In the genomic region with DNA sequence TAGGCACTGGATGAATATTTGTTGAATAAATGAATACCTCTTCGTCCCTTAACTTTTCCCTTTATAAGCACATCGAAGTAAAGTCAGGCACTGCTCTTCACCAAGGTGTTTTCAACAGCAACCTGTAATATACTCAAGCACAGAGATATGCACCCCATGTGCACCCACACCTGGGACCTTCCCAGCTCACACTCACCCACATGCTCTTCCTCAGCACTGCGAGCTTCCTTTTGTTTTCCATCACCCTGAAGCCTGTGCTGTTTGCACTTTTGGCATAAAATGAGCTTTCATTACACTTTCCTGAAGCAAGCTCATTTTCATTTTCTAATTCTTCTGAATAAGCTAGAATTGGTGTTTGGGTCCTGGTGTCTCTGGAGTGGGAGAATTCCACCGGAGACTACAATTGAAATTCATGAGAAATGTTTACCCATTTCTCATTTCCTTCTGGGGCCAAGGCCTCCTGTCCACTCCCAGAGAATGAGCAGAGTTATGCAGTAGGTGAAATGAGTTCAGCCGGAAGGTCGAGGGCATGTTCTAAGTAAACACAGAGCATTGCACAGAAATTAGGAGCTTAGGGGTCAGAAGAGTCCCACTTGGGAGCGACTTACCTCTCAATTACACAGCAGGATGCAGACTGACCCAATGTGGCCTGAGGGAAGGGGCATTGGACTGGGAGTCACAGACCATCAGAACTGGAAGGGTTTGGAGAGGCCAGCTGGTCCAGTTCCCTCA, we compare ENCODE assay signal across 1 cellular context.
TF ChIP-seq lines count a peak whose summit lies in the region.

No MANE protein-coding gene starts in this region.

TF ChIP-seq in HepG2, 621 proteins besides CTCF, POLR2A, EP300 and RAD21 (continued from another document and continues in another):
- TF ChIP-seq, protein P1, sequence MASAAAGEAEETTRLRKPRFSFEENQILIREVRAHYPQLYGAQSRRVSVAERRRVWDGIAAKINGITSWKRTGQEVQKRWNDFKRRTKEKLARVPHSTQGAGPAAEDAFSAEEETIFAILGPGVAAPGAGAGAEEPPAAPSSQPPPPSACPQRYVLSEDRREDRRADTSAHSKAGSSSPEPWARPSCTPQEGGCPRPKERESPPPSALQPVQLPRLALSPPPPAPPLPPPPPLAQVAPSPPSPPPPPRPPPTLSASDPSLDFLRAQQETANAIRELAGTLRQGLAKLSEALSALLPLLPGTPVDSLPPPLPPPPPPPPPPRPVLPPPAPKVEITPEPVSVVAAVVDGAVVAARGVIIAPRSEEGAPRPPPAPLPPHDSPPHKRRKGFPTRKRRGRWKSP (CRISPR knock-in tag; IDR thresholded peaks at IDR 0.05): 0 out of 2 replicates have a peak, but pooled peaks have one; percentile 38
- TF ChIP-seq ZNF530 (CRISPR knock-in tag; IDR thresholded peaks at IDR 0.05; ENCODE audit: low read depth) (no peak), TMF1 (CRISPR knock-in tag; IDR thresholded peaks at IDR 0.05; ENCODE audit: low read depth) (no peak), ZNF446 (CRISPR knock-in tag; IDR thresholded peaks at IDR 0.05) (no peak), ETV5 (CRISPR knock-in tag; IDR thresholded peaks at IDR 0.05; ENCODE audit: borderline replicate concordance) (peak; percentile 99), ZBTB7B (CRISPR knock-in tag; IDR thresholded peaks at IDR 0.05) (peak; percentile 91), ZC3H4 (CRISPR knock-in tag; IDR thresholded peaks at IDR 0.05; ENCODE audit: borderline replicate concordance) (no peak), ZNF614 (CRISPR knock-in tag; IDR thresholded peaks at IDR 0.05; ENCODE audit: borderline replicate concordance) (peak; percentile 87; the same call in 1 of the 2 replicates), HNF4A (CRISPR knock-in tag; IDR thresholded peaks at IDR 0.05) (peak; percentile 90), BRCA1 (CRISPR knock-in tag; IDR thresholded peaks at IDR 0.05) (0 out of 2 replicates have a peak, but pooled peaks have one; percentile 8), KAT2B (IDR thresholded peaks at IDR 0.05; ENCODE audit: borderline replicate concordance, low read depth, low read length) (no peak), ZNF432 (CRISPR knock-in tag; IDR thresholded peaks at IDR 0.05; ENCODE audit: borderline replicate concordance) (no peak), ZNF660 (CRISPR knock-in tag; IDR thresholded peaks at IDR 0.05; ENCODE audit: borderline replicate concordance, low read depth) (no peak), ZSCAN22 (CRISPR knock-in tag; IDR thresholded peaks at IDR 0.05) (no peak), HDAC1 (CRISPR knock-in tag; IDR thresholded peaks at IDR 0.05) (peak; percentile 86), GPN1 (CRISPR knock-in tag; IDR thresholded peaks at IDR 0.05; ENCODE audit: borderline replicate concordance) (no peak), SPEN (CRISPR knock-in tag; IDR thresholded peaks at IDR 0.05; ENCODE audit: low read depth) (peak; percentile 57; the same call in 1 of the 2 replicates), ZNF20 (CRISPR knock-in tag; IDR thresholded peaks at IDR 0.05) (no peak), ZNF703 (CRISPR knock-in tag; IDR thresholded peaks at IDR 0.05; ENCODE audit: borderline replicate concordance) (no peak), ZNF224 (CRISPR knock-in tag; IDR thresholded peaks at IDR 0.05) (no peak), ZNF776 (CRISPR knock-in tag; IDR thresholded peaks at IDR 0.05) (no peak), STAG1 (CRISPR knock-in tag; IDR thresholded peaks at IDR 0.05) (no peak), SCMH1 (CRISPR knock-in tag; IDR thresholded peaks at IDR 0.05; ENCODE audit: borderline replicate concordance) (no peak), MBNL3 (CRISPR knock-in tag; conservative IDR thresholded peaks at IDR 0.05) (no peak), FOXC1 (CRISPR knock-in tag; IDR thresholded peaks at IDR 0.05; ENCODE audit: borderline replicate concordance) (peak; percentile 62; the same call in 1 of the 2 replicates), ZNF12 (CRISPR knock-in tag; IDR thresholded peaks at IDR 0.05) (no peak), MXD3 (CRISPR knock-in tag; IDR thresholded peaks at IDR 0.05) (no peak), ATF3 (CRISPR knock-in tag; IDR thresholded peaks at IDR 0.05) (0 out of 2 replicates have a peak, but pooled peaks have one; percentile 55), ATF4 (CRISPR knock-in tag; IDR thresholded peaks at IDR 0.05) (peak in 1 of 2 experiments; percentile 84; a peak in 2 of 4 replicates), ZNF234 (CRISPR knock-in tag; conservative IDR thresholded peaks at IDR 0.05) (no peak), ZFX (CRISPR knock-in tag; IDR thresholded peaks at IDR 0.05; ENCODE audit: low read depth) (peak; percentile 61; the same call in 1 of the 2 replicates), FOSL2 (CRISPR knock-in tag; IDR thresholded peaks at IDR 0.05) (peak; percentile 73), FOXK2 (IDR thresholded peaks at IDR 0.05) (no peak), GABPA (IDR thresholded peaks at IDR 0.05; ENCODE audit: low read depth, low read length) (no peak), GABPA (CRISPR knock-in tag; IDR thresholded peaks at IDR 0.05; ENCODE audit: low read depth) (peak; percentile 76), NAIF1 (CRISPR knock-in tag; IDR thresholded peaks at IDR 0.05; ENCODE audit: borderline replicate concordance) (no peak), ZBTB34 (CRISPR knock-in tag; IDR thresholded peaks at IDR 0.05) (no peak), ZNF513 (CRISPR knock-in tag; conservative IDR thresholded peaks at IDR 0.05) (no peak), GATAD1 (CRISPR knock-in tag; IDR thresholded peaks at IDR 0.05) (peak; percentile 48), KMT2A (CRISPR knock-in tag; IDR thresholded peaks at IDR 0.05) (peak; percentile 42; the same call in 1 of the 2 replicates), HNF4G (IDR thresholded peaks at IDR 0.05; ENCODE audit: borderline replicate concordance, low read depth, low read length) (peak; percentile 44; the same call in 1 of the 2 replicates), HNF4G (CRISPR knock-in tag; IDR thresholded peaks at IDR 0.05; ENCODE audit: borderline replicate concordance, low read depth) (peak; percentile 70; the same call in 1 of the 2 replicates), ZNF367 (CRISPR knock-in tag; IDR thresholded peaks at IDR 0.05; ENCODE audit: borderline replicate concordance) (no peak)
- TF ChIP-seq, protein P2, sequence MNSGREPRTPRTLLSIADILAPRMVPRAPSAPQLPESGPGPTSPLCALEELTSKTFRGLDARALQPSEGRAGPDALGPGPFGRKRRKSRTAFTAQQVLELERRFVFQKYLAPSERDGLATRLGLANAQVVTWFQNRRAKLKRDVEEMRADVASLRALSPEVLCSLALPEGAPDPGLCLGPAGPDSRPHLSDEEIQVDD (CRISPR knock-in tag; IDR thresholded peaks at IDR 0.05; ENCODE audit: borderline replicate concordance): no peak
- TF ChIP-seq, protein P3, sequence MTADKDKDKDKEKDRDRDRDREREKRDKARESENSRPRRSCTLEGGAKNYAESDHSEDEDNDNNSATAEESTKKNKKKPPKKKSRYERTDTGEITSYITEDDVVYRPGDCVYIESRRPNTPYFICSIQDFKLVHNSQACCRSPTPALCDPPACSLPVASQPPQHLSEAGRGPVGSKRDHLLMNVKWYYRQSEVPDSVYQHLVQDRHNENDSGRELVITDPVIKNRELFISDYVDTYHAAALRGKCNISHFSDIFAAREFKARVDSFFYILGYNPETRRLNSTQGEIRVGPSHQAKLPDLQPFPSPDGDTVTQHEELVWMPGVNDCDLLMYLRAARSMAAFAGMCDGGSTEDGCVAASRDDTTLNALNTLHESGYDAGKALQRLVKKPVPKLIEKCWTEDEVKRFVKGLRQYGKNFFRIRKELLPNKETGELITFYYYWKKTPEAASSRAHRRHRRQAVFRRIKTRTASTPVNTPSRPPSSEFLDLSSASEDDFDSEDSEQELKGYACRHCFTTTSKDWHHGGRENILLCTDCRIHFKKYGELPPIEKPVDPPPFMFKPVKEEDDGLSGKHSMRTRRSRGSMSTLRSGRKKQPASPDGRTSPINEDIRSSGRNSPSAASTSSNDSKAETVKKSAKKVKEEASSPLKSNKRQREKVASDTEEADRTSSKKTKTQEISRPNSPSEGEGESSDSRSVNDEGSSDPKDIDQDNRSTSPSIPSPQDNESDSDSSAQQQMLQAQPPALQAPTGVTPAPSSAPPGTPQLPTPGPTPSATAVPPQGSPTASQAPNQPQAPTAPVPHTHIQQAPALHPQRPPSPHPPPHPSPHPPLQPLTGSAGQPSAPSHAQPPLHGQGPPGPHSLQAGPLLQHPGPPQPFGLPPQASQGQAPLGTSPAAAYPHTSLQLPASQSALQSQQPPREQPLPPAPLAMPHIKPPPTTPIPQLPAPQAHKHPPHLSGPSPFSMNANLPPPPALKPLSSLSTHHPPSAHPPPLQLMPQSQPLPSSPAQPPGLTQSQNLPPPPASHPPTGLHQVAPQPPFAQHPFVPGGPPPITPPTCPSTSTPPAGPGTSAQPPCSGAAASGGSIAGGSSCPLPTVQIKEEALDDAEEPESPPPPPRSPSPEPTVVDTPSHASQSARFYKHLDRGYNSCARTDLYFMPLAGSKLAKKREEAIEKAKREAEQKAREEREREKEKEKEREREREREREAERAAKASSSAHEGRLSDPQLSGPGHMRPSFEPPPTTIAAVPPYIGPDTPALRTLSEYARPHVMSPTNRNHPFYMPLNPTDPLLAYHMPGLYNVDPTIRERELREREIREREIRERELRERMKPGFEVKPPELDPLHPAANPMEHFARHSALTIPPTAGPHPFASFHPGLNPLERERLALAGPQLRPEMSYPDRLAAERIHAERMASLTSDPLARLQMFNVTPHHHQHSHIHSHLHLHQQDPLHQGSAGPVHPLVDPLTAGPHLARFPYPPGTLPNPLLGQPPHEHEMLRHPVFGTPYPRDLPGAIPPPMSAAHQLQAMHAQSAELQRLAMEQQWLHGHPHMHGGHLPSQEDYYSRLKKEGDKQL (CRISPR knock-in tag; IDR thresholded peaks at IDR 0.05; ENCODE audit: low read depth): 0 out of 2 replicates have a peak, but pooled peaks have one; percentile 59
- TF ChIP-seq, protein P4, sequence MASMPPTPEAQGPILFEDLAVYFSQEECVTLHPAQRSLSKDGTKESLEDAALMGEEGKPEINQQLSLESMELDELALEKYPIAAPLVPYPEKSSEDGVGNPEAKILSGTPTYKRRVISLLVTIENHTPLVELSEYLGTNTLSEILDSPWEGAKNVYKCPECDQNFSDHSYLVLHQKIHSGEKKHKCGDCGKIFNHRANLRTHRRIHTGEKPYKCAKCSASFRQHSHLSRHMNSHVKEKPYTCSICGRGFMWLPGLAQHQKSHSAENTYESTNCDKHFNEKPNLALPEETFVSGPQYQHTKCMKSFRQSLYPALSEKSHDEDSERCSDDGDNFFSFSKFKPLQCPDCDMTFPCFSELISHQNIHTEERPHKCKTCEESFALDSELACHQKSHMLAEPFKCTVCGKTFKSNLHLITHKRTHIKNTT (CRISPR knock-in tag; IDR thresholded peaks at IDR 0.05): no peak
- TF ChIP-seq, protein P5, sequence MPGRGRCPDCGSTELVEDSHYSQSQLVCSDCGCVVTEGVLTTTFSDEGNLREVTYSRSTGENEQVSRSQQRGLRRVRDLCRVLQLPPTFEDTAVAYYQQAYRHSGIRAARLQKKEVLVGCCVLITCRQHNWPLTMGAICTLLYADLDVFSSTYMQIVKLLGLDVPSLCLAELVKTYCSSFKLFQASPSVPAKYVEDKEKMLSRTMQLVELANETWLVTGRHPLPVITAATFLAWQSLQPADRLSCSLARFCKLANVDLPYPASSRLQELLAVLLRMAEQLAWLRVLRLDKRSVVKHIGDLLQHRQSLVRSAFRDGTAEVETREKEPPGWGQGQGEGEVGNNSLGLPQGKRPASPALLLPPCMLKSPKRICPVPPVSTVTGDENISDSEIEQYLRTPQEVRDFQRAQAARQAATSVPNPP (CRISPR knock-in tag; IDR thresholded peaks at IDR 0.05): no peak
- TF ChIP-seq, protein P6, sequence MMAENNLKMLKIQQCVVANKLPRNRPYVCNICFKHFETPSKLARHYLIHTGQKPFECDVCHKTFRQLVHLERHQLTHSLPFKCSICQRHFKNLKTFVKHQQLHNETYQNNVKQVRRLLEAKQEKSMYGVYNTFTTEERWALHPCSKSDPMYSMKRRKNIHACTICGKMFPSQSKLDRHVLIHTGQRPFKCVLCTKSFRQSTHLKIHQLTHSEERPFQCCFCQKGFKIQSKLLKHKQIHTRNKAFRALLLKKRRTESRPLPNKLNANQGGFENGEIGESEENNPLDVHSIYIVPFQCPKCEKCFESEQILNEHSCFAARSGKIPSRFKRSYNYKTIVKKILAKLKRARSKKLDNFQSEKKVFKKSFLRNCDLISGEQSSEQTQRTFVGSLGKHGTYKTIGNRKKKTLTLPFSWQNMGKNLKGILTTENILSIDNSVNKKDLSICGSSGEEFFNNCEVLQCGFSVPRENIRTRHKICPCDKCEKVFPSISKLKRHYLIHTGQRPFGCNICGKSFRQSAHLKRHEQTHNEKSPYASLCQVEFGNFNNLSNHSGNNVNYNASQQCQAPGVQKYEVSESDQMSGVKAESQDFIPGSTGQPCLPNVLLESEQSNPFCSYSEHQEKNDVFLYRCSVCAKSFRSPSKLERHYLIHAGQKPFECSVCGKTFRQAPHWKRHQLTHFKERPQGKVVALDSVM (CRISPR knock-in tag; IDR thresholded peaks at IDR 0.05): no peak
